ENCODE assay signal across 18 cellular contexts in genomic region chr14:93991649-93992048, GRCh38. TPM values are rescaled to one million over a fixed set of nuclear protein-coding genes. Genes with fewer than 3 reads are reported as not detected.
DNase-seq lines count a peak whose midpoint lies in the region; ATAC-seq and TF ChIP-seq lines count a peak whose summit lies in the region.
"Had no signal": no experiment of that assay in that cellular context is flagged by ENCODE, and none has a peak within 500 bp of the region (broad histone marks: within the 10 kb centered on the region; RNA-seq: fewer than 3 reads in every experiment).

No MANE protein-coding gene starts in this region.

- no peaks in the 10 kb centered on the region for H3K27me3 ChIP-seq in ectodermal cell (ENCODE audit: control insufficient read depth, insufficient read depth, low read length, poor library complexity, severe bottlenecking)
- H3K27me3 ChIP-seq in stomach smooth muscle (ENCODE audit: control insufficient read depth in 1 of 2, insufficient read depth in 2 of 2, low read length in 2 of 2), result no peaks in the 10 kb centered on the region

- DNase-seq in activated naive CD8-positive, alpha-beta T cell treated with anti-CD3 and anti-CD28 coated beads, Interleukin-2, amount 10 ng/mL, durations not matched to agents 7 days and 5 days, result no peak
- DNase-seq in activated naive CD8-positive, alpha-beta T cell treated with anti-CD3 and anti-CD28 coated beads, Interleukin-2, amount 50 U/mL, for 24 hours, result no peak
- DNase-seq in nephron progenitor cell (no peak), H4 (ENCODE audit: low spot score) (no peak), progenitor cell of endocrine pancreas (ENCODE audit: low spot score, unreplicated experiment) (no peak)
- DNase-seq: CD8-positive, alpha-beta T cell; COR-L47; DMS153; DMS79 treated with DMSO at 0.1 percent for 48 hours; EL; GM23248; H7 had no signal

- H3K9me3 ChIP-seq in ectodermal cell (ENCODE audit: control insufficient read depth, low read length) (no peaks in the 10 kb centered on the region), stomach smooth muscle (ENCODE audit: control insufficient read depth in 2 of 2, low read length in 2 of 2) (no peaks in the 10 kb centered on the region)
- H3K9me3 ChIP-seq: A549 had no signal

- WGBS in ectodermal cell, 2 experiments, result 95 to 97% methylated on average over 4 of the region's 4 CpGs

- H3K4me1 Mint-ChIP-seq in activated naive CD8-positive, alpha-beta T cell treated with anti-CD3 and anti-CD28 coated beads, Interleukin-2, amount 10 ng/mL, durations not matched to agents 7 days and 5 days, result peaks cover 12% of the 10 kb centered on the region
- H3K4me1 Mint-ChIP-seq in activated naive CD8-positive, alpha-beta T cell treated with anti-CD3 and anti-CD28 coated beads, Interleukin-2, amount 50 U/mL, for 24 hours, result peaks cover 42% of the 10 kb centered on the region
- H3K4me1 Mint-ChIP-seq in nephron progenitor cell, result peaks cover 14% of the 10 kb centered on the region
- H3K4me1 Mint-ChIP-seq in progenitor cell of endocrine pancreas (ENCODE audit: low read depth), result peaks cover 5% of the 10 kb centered on the region

- H3K36me3 Mint-ChIP-seq in activated naive CD8-positive, alpha-beta T cell treated with anti-CD3 and anti-CD28 coated beads, Interleukin-2, amount 10 ng/mL, durations not matched to agents 7 days and 5 days, result no peaks in the 10 kb centered on the region
- no peaks in the 10 kb centered on the region for H3K36me3 Mint-ChIP-seq in activated naive CD8-positive, alpha-beta T cell treated with anti-CD3 and anti-CD28 coated beads, Interleukin-2, amount 50 U/mL, for 24 hours (ENCODE audit: low read depth)
- H3K36me3 Mint-ChIP-seq in nephron progenitor cell (ENCODE audit: low read depth) (no peaks in the 10 kb centered on the region), progenitor cell of endocrine pancreas (ENCODE audit: insufficient read depth) (no peaks in the 10 kb centered on the region)
- H3K36me3 Mint-ChIP-seq: CD14-positive monocyte; CD8-positive, alpha-beta T cell had no signal

- H3K4me3 ChIP-seq in ectodermal cell (ENCODE audit: insufficient read depth, low read depth, low read length) (no peak overlapping the region), stomach smooth muscle (ENCODE audit: low read length in 2 of 2) (no peak overlapping the region)
- H3K4me3 ChIP-seq: A549, GM23248 had no signal

- no peak overlapping the region for H3K4me3 Mint-ChIP-seq in activated naive CD8-positive, alpha-beta T cell treated with anti-CD3 and anti-CD28 coated beads, Interleukin-2, amount 10 ng/mL, durations not matched to agents 7 days and 5 days
- H3K4me3 Mint-ChIP-seq in activated naive CD8-positive, alpha-beta T cell treated with anti-CD3 and anti-CD28 coated beads, Interleukin-2, amount 50 U/mL, for 24 hours, result no peak overlapping the region
- H3K4me3 Mint-ChIP-seq in nephron progenitor cell (no peak overlapping the region), progenitor cell of endocrine pancreas (ENCODE audit: low read depth) (no peak overlapping the region)
- H3K4me3 Mint-ChIP-seq: CD14-positive monocyte; CD8-positive, alpha-beta T cell had no signal

- ATAC-seq in activated naive CD8-positive, alpha-beta T cell treated with anti-CD3 and anti-CD28 coated beads, Interleukin-2, amount 10 ng/mL, durations not matched to agents 7 days and 5 days (ENCODE audit: low read depth), result no peak
- ATAC-seq in activated naive CD8-positive, alpha-beta T cell treated with anti-CD3 and anti-CD28 coated beads, Interleukin-2, amount 50 U/mL, for 24 hours, result no peak
- ATAC-seq: A549; CD8-positive, alpha-beta T cell had no signal

- H3K4me1 ChIP-seq in ectodermal cell (ENCODE audit: control insufficient read depth, insufficient read depth, low read length), result peaks cover 8% of the 10 kb centered on the region
- peaks cover 46% of the 10 kb centered on the region for H3K4me1 ChIP-seq in stomach smooth muscle (ENCODE audit: control insufficient read depth, insufficient read depth, low read length)

- TF ChIP-seq CTCF in nephron progenitor cell (IDR thresholded peaks at IDR 0.05) (no peak), progenitor cell of endocrine pancreas (IDR thresholded peaks at IDR 0.05; ENCODE audit: unreplicated experiment) (no peak)

- H3K27ac Mint-ChIP-seq in activated naive CD8-positive, alpha-beta T cell treated with anti-CD3 and anti-CD28 coated beads, Interleukin-2, amount 10 ng/mL, durations not matched to agents 7 days and 5 days, result peak overlapping the region; percentile 37
- H3K27ac Mint-ChIP-seq in activated naive CD8-positive, alpha-beta T cell treated with anti-CD3 and anti-CD28 coated beads, Interleukin-2, amount 50 U/mL, for 24 hours, result no peak overlapping the region
- H3K27ac Mint-ChIP-seq in nephron progenitor cell (peak overlapping the region; percentile 82), progenitor cell of endocrine pancreas (no peak overlapping the region)
- H3K27ac Mint-ChIP-seq: CD8-positive, alpha-beta T cell had no signal

- H3K36me3 ChIP-seq in ectodermal cell (ENCODE audit: control insufficient read depth, insufficient read depth, low read length) (no peaks in the 10 kb centered on the region), stomach smooth muscle (ENCODE audit: control insufficient read depth in 2 of 2, insufficient read depth in 2 of 2, low read length in 2 of 2) (no peaks in the 10 kb centered on the region)

- no peak overlapping the region for H3K9ac ChIP-seq in stomach smooth muscle (ENCODE audit: low read length in 2 of 2)
- H3K9ac ChIP-seq: GM23248 had no signal

- H3K9me3 Mint-ChIP-seq in activated naive CD8-positive, alpha-beta T cell treated with anti-CD3 and anti-CD28 coated beads, Interleukin-2, amount 10 ng/mL, durations not matched to agents 7 days and 5 days, result no peaks in the 10 kb centered on the region
- no peaks in the 10 kb centered on the region for H3K9me3 Mint-ChIP-seq in activated naive CD8-positive, alpha-beta T cell treated with anti-CD3 and anti-CD28 coated beads, Interleukin-2, amount 50 U/mL, for 24 hours
- no peaks in the 10 kb centered on the region for H3K9me3 Mint-ChIP-seq in nephron progenitor cell
- no peaks in the 10 kb centered on the region for H3K9me3 Mint-ChIP-seq in progenitor cell of endocrine pancreas (ENCODE audit: low read depth)
- H3K9me3 Mint-ChIP-seq: CD8-positive, alpha-beta T cell had no signal

- H3K27ac ChIP-seq in ectodermal cell (ENCODE audit: insufficient read depth, low read depth, low read length, poor library complexity, severe bottlenecking) (peak overlapping the region; percentile 16), stomach smooth muscle (ENCODE audit: low read length) (peak overlapping the region; percentile 88)
- H3K27ac ChIP-seq: A549, GM23248 had no signal

- no peaks in the 10 kb centered on the region for H3K27me3 Mint-ChIP-seq in activated naive CD8-positive, alpha-beta T cell treated with anti-CD3 and anti-CD28 coated beads, Interleukin-2, amount 10 ng/mL, durations not matched to agents 7 days and 5 days
- peaks cover 2% of the 10 kb centered on the region for H3K27me3 Mint-ChIP-seq in activated naive CD8-positive, alpha-beta T cell treated with anti-CD3 and anti-CD28 coated beads, Interleukin-2, amount 50 U/mL, for 24 hours
- H3K27me3 Mint-ChIP-seq in nephron progenitor cell (ENCODE audit: low read depth, poor library complexity) (peaks cover 20% of the 10 kb centered on the region), progenitor cell of endocrine pancreas (peaks cover 28% of the 10 kb centered on the region)

- POLR2A ChIA-PET in activated naive CD8-positive, alpha-beta T cell treated with anti-CD3 and anti-CD28 coated beads, Interleukin-2, amount 10 ng/mL, durations not matched to agents 7 days and 5 days (lab: Charles Lee), result no interaction called here

RNA-seq across cellular contexts. Expression of gene CCDC197, which starts 5.5 kb away (rescaled TPM):
- total RNA-seq in activated naive CD8-positive, alpha-beta T cell treated with anti-CD3 and anti-CD28 coated beads, Interleukin-2, amount 10 ng/mL, durations not matched to agents 7 days and 5 days, result under 1 TPM in 1 of 2 experiments, not detected in 1; 0.25 TPM
- not detected for polyA plus RNA-seq in ectodermal cell (2013, experiment 1 of 4)
- polyA plus RNA-seq in ectodermal cell (2013, experiment 2 of 4), result not detected
- not detected for polyA plus RNA-seq in ectodermal cell (2013, experiment 3 of 4)
- not detected for polyA plus RNA-seq in ectodermal cell (2013, experiment 4 of 4)
- total RNA-seq in H4 (2014; rRNA removed; shearing (Covaris generic)), result not detected in 2 replicates
- not detected in 2 replicates for total RNA-seq in progenitor cell of endocrine pancreas
- total RNA-seq: CD8-positive, alpha-beta T cell; GM23248; H7 had no signal
- polyA plus RNA-seq: A549, AG04450, BJ, CD14-positive monocyte, GM23248 had no signal

RNA-seq across cellular contexts. Expression of gene ASB2, which starts 15.3 kb away (rescaled TPM):
- total RNA-seq in activated naive CD8-positive, alpha-beta T cell treated with anti-CD3 and anti-CD28 coated beads, Interleukin-2, amount 10 ng/mL, durations not matched to agents 7 days and 5 days, result 10 to 100 TPM; 21.3 to 24.0 TPM
- polyA plus RNA-seq in ectodermal cell (2013, experiment 1 of 4), result 0.81 TPM
- polyA plus RNA-seq in ectodermal cell (2013, experiment 2 of 4), result 0.59 TPM
- 0.37 TPM for polyA plus RNA-seq in ectodermal cell (2013, experiment 3 of 4)
- polyA plus RNA-seq in ectodermal cell (2013, experiment 4 of 4), result 0.77 TPM
- not detected in 2 replicates for total RNA-seq in H4 (2014; rRNA removed; shearing (Covaris generic))
- not detected in 2 replicates for total RNA-seq in progenitor cell of endocrine pancreas
- total RNA-seq: GM23248 had no signal

RNA-seq across cellular contexts. Expression of gene OTUB2, which starts 34.5 kb away (rescaled TPM):
- total RNA-seq in activated naive CD8-positive, alpha-beta T cell treated with anti-CD3 and anti-CD28 coated beads, Interleukin-2, amount 10 ng/mL, durations not matched to agents 7 days and 5 days, result under 1 TPM; 0.47 to 0.60 TPM
- 8.7 TPM for polyA plus RNA-seq in ectodermal cell (2013, experiment 1 of 4)
- polyA plus RNA-seq in ectodermal cell (2013, experiment 2 of 4), result 8.8 TPM
- 8.2 TPM for polyA plus RNA-seq in ectodermal cell (2013, experiment 3 of 4)
- polyA plus RNA-seq in ectodermal cell (2013, experiment 4 of 4), result 8.6 TPM
- 1.7 and 2.5 TPM in 2 replicates for total RNA-seq in H4 (2014; rRNA removed; shearing (Covaris generic))
- total RNA-seq in progenitor cell of endocrine pancreas, result 7.0 and 7.4 TPM in 2 replicates
- total RNA-seq: CD8-positive, alpha-beta T cell had no signal

Comparison
In these comparisons a context has a peak if more than half of its experiments do, and no peak if none do; other contexts are left out.
1. H3K27ac Mint-ChIP-seq: peak in activated naive CD8-positive, alpha-beta T cell treated with anti-CD3 and anti-CD28 coated beads, Interleukin-2, amount 10 ng/mL, durations not matched to agents 7 days and 5 days (single experiment) and nephron progenitor cell (single experiment); none in activated naive CD8-positive, alpha-beta T cell treated with anti-CD3 and anti-CD28 coated beads, Interleukin-2, amount 50 U/mL, for 24 hours (single experiment) and progenitor cell of endocrine pancreas (single experiment).
2. RNA of gene ASB2, which starts 15.3 kb away (total RNA-seq): 21.3 to 24.0 TPM in activated naive CD8-positive, alpha-beta T cell treated with anti-CD3 and anti-CD28 coated beads, Interleukin-2, amount 10 ng/mL, durations not matched to agents 7 days and 5 days; not detected in progenitor cell of endocrine pancreas and not detected in H4; every median in the first group is over 10 times any median in the second.